20 cellular contexts compared by ENCODE assay signal in the genomic region with DNA sequence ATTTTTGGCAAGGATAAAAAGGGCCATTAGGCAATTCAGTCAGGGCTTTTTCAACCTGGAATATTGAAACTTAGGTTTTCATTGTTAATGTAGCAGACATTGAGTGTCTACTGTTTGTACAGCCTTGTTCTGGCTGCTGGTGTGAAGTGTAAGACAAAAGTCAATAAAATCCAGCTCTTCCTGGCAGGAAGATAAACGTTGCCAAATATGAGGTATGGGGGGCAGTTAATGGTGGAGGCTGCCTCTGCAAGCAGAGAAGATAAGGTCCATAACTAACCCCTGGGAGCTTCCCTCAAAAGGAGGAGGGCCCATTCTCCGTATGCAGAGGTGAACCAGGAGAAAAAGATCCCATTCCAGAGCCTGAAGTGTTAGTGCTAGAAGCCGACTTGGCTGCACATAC. TPM values are rescaled to one million over a fixed set of nuclear protein-coding genes. Genes with fewer than 3 reads are reported as not detected.
DNase-seq lines count a peak whose midpoint lies in the region; ATAC-seq and TF ChIP-seq lines count a peak whose summit lies in the region.
"Had no signal": no experiment of that assay in that cellular context is flagged by ENCODE, and none has a peak within 500 bp of the region (broad histone marks: within the 10 kb centered on the region; RNA-seq: fewer than 3 reads in every experiment).

No MANE protein-coding gene starts in this region.

- no peaks in the 10 kb centered on the region for H3K9me3 ChIP-seq in thyroid gland

- no peak for TF ChIP-seq CTCF in thyroid gland (IDR thresholded peaks at IDR 0.05)

- peak; percentile 61 for ATAC-seq in left lobe of liver
- no peak for ATAC-seq in sciatic nerve
- no peak for ATAC-seq in GM21423 (IDR thresholded peaks at IDR 0.05; ENCODE audit: unreplicated experiment)
- ATAC-seq in HG03095 (IDR thresholded peaks at IDR 0.05; ENCODE audit: unreplicated experiment) = no peak

- peaks cover 18 to 29% of the 10 kb centered on the region in 2 donors for H3K4me1 ChIP-seq in thyroid gland

- no peaks in the 10 kb centered on the region for H3K27me3 ChIP-seq in thyroid gland
- H3K27me3 ChIP-seq: BLaER1 treated with 17β-estradiol and CSF1 and Interleukin-3, amounts not matched to agents 10 nM and 100 nM had no signal

- WGBS in thyroid gland, 2 donors = 24 to 31% methylated on average over 3 of the region's 3 CpGs

- H3K4me3 ChIP-seq in thyroid gland (replicated peaks in 1 of 3) = no peak overlapping the region
- H3K4me3 ChIP-seq: BLaER1 treated with 17β-estradiol and CSF1 and Interleukin-3, amounts not matched to agents 10 nM and 100 nM had no signal

- intact Hi-C loops in thyroid gland (cut with DNase I) (no loop called here), sciatic nerve (cut with DNase I) (no loop called here)

- H3K36me3 ChIP-seq in thyroid gland = no peaks in the 10 kb centered on the region
- H3K36me3 ChIP-seq: BLaER1 treated with 17β-estradiol and CSF1 and Interleukin-3, amounts not matched to agents 10 nM and 100 nM had no signal

- peak overlapping the region in 2 of 3 donors; percentile 35 to 45 for H3K27ac ChIP-seq in thyroid gland
- H3K27ac ChIP-seq: 22Rv1 had no signal

- DNase-seq in NCI-H1092 treated with DMSO at 0.1 percent for 48 hours (lab: John Stamatoyannopoulos, UW) (peak; percentile 8), NCI-H1092 (lab: John Stamatoyannopoulos, UW) (no peak), NCI-H345 treated with DMSO at 0.1 percent for 48 hours (lab: John Stamatoyannopoulos, UW; ENCODE audit: unreplicated experiment) (peak; percentile 41), left lobe of liver (ENCODE audit: low spot score) (no peak), thyroid gland (peak; percentile 8 to 18), sciatic nerve (ENCODE audit: low spot score) (no peak)
- DNase-seq: CD8-positive, alpha-beta memory T cell; GF-D8; NCI-H1048; NCI-H1694 treated with DMSO at 0.1 percent for 48 hours; NCI-H2171; NCI-H524 treated with DMSO at 0.1 percent for 48 hours; SIG-M5 had no signal

- TF ChIP-seq POLR2A in thyroid gland (IDR thresholded peaks at IDR 0.05) = no peak

RNA-seq across cellular contexts. Expression of a gene that starts 19.5 kb away (rescaled TPM):
- total RNA-seq in left lobe of liver (5.4 TPM), thyroid gland (10 to 100 TPM; 35.8 to 56.0 (median 43.0) TPM), sciatic nerve (30.5 TPM)
- total RNA-seq: CD8-positive, alpha-beta memory T cell; H4; MCF 10A had no signal

RNA-seq across cellular contexts. Expression of a gene that starts 19.7 kb away (rescaled TPM):
- total RNA-seq in left lobe of liver = 2.2 TPM
- 1 to 10 TPM; 5.6 to 9.9 (median 7.3) TPM for total RNA-seq in thyroid gland
- 11.7 TPM for total RNA-seq in sciatic nerve
- total RNA-seq: CD8-positive, alpha-beta memory T cell; Daoy; H4; MCF 10A had no signal

RNA-seq across cellular contexts. Expression of a gene that starts 36.8 kb away (rescaled TPM):
- 35.4 TPM for total RNA-seq in left lobe of liver
- 10 to 100 TPM; 24.5 to 61.3 (median 28.7) TPM for total RNA-seq in thyroid gland
- total RNA-seq in sciatic nerve = 67.4 TPM

RNA-seq across cellular contexts. Expression of a gene that starts 45.9 kb away (rescaled TPM):
- 0.10 TPM for total RNA-seq in left lobe of liver
- under 1 TPM in 1 of 4 donors, not detected in 3; 0.73 TPM for total RNA-seq in thyroid gland
- total RNA-seq in sciatic nerve = 0.18 TPM
- total RNA-seq: CD8-positive, alpha-beta memory T cell; H4 had no signal

Comparison
In these comparisons a context has a peak if more than half of its experiments do, and no peak if none do; other contexts are left out.
1. DNase-seq: peak in NCI-H1092 treated with DMSO at 0.1 percent for 48 hours (single experiment), NCI-H345 treated with DMSO at 0.1 percent for 48 hours (single experiment) and thyroid gland (2 of 2); none in NCI-H1092 (single experiment), left lobe of liver (single experiment) and sciatic nerve (single experiment).